In the genomic region with DNA sequence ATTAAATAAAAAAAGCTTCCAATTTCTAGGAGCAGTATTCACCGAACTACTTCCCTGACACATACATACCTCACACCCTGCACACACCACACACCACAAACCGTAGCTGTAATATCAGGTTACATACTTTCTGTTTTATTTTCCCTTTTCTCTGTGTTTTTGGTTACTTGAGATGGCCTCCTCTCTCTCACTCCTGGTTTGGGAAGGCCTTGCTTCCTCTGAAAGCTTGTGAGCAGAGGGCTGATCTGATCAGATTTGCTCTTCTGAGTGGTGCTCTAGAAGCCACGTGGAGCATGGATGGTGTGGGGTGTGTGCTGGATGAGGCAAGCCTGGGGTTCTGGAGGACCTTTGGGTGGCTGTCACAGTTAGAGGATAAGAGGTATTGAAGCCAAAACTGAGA, we compare ENCODE assay signal across 9 cellular contexts. TPM values are rescaled to one million over a fixed set of nuclear protein-coding genes. Genes with fewer than 3 reads are reported as not detected.
DNase-seq lines count a peak whose midpoint lies in the region; ATAC-seq and TF ChIP-seq lines count a peak whose summit lies in the region.
"Had no signal": no experiment of that assay in that cellular context is flagged by ENCODE, and none has a peak within 500 bp of the region (broad histone marks: within the 10 kb centered on the region; RNA-seq: fewer than 3 reads in every experiment).

No MANE protein-coding gene starts in this region.

- H3K9ac ChIP-seq in Loucy (ENCODE audit: low read depth, low read length, poor library complexity, severe bottlenecking) = no peak overlapping the region

- H3K4me3 ChIP-seq in Loucy (ENCODE audit: low read length, poor library complexity, severe bottlenecking) (no peak overlapping the region), esophagus squamous epithelium (no peak overlapping the region)

- ATAC-seq in GM18511 (IDR thresholded peaks at IDR 0.05; ENCODE audit: unreplicated experiment) (peak; percentile 97), GM21825 (IDR thresholded peaks at IDR 0.05; ENCODE audit: unreplicated experiment) (peak; percentile 89)

- H2AFZ ChIP-seq in Loucy (ENCODE audit: low read length) = no peak overlapping the region

- H3F3A ChIP-seq in Loucy (ENCODE audit: low read depth) = no peaks in the 10 kb centered on the region

- no peak for TF ChIP-seq POLR2A in esophagus squamous epithelium (IDR thresholded peaks at IDR 0.05)

- H3K27me3 ChIP-seq in Loucy (ENCODE audit: insufficient read depth, low read length, poor library complexity, severe bottlenecking) (no peaks in the 10 kb centered on the region), esophagus squamous epithelium (no peaks in the 10 kb centered on the region)

- DNase-seq in iris pigment epithelial cell (ENCODE audit: low read depth) (peak; percentile 82), esophagus squamous epithelium (lab: John Stamatoyannopoulos, UW) (no peak), SKM-1 treated with dmso at 0.1 percent for 144 hours (lab: John Stamatoyannopoulos, UW; ENCODE audit: unreplicated experiment) (no peak), NCI-H446 (lab: John Stamatoyannopoulos, UW) (no peak)
- no peak for DNase-seq in activated effector memory CD4-positive, alpha-beta T cell treated with Interleukin-2 at 50 U/mL for 16 hours
- DNase-seq: naive B cell had no signal

- H3K4me2 ChIP-seq in Loucy (ENCODE audit: low read depth, low read length, poor library complexity, severe bottlenecking) = peak overlapping the region; percentile 9

- no peaks in the 10 kb centered on the region for H3K9me2 ChIP-seq in Loucy (replicated peaks; ENCODE audit: low read depth, low read length)

- H3K36me3 ChIP-seq in Loucy (ENCODE audit: insufficient read depth, low read length) = peaks cover 15% of the 10 kb centered on the region; the same call in 1 of the 2 replicates
- peaks cover 0 to 22% (median 0%) of the 10 kb centered on the region in 3 donors for H3K36me3 ChIP-seq in esophagus squamous epithelium

- no peaks in the 10 kb centered on the region for H3K9me3 ChIP-seq in Loucy (ENCODE audit: insufficient read depth, low read depth, low read length)
- no peaks in the 10 kb centered on the region for H3K9me3 ChIP-seq in esophagus squamous epithelium

- intact Hi-C loops in esophagus squamous epithelium (cut with DNase I) = no loop called here

- peaks cover 29% of the 10 kb centered on the region for H3K79me2 ChIP-seq in Loucy (ENCODE audit: insufficient read depth, low read length)

- no peak for TF ChIP-seq CTCF in Loucy (conservative IDR thresholded peaks at IDR 0.05; ENCODE audit: low read length)
- no peak for TF ChIP-seq CTCF in esophagus squamous epithelium (IDR thresholded peaks at IDR 0.05)

- no peak overlapping the region for H3K27ac ChIP-seq in esophagus squamous epithelium

- H3K4me1 ChIP-seq in Loucy (ENCODE audit: insufficient read depth, low read length, poor library complexity, severe bottlenecking) = peaks cover 17% of the 10 kb centered on the region
- peaks cover 0 to 9% (median 5%) of the 10 kb centered on the region in 3 donors for H3K4me1 ChIP-seq in esophagus squamous epithelium

- WGBS in esophagus squamous epithelium, 2 donors = 65 to 69% methylated on average over 3 of the region's 3 CpGs

- H4K20me1 ChIP-seq in Loucy (ENCODE audit: insufficient read depth, low read length, poor library complexity, severe bottlenecking) = no peaks in the 10 kb centered on the region

RNA-seq across cellular contexts. Expression of a gene that starts 20.9 kb away (rescaled TPM):
- 100 to 1,000 TPM in 1 of 4 donors, 10 to 100 TPM in 3; 43.8 to 148 (median 69.8) TPM for total RNA-seq in esophagus squamous epithelium
